In the genomic region with DNA sequence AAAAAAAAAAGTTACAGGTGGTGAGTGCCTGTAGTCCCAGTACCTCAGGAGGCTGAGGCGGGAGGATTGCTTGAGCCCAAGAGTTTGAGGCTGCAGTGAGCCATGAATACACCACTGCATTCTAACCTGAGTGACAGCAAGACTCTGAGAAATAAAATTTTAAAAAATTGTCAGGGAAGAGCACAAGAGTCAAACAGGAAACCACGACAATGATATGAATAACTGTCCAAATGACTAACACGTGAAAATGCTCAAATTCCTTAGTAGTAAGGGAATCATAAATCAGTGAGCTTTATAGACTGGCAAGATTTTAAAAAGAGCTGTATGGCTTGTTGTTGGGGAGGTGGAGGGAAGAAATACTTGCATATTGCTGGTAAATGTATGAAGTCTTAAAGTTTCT, we compare ENCODE assay signal across 27 cellular contexts. TPM values are rescaled to one million over a fixed set of nuclear protein-coding genes. Genes with fewer than 3 reads are reported as not detected.
"Had no signal": no experiment of that assay in that cellular context is flagged by ENCODE, and none has a peak within 500 bp of the region (broad histone marks: within the 10 kb centered on the region; RNA-seq: fewer than 3 reads in every experiment).

No MANE protein-coding gene starts in this region.

- ATAC-seq: activated CD4-positive, alpha-beta T cell treated with anti-CD3 and anti-CD28 coated beads for 36 hours; activated CD8-positive, alpha-beta memory T cell treated with anti-CD3 and anti-CD28 coated beads, Interleukin-2, amount 10 ng/mL, durations not matched to agents 7 days and 5 days; activated CD8-positive, alpha-beta T cell treated with anti-CD3 and anti-CD28 coated beads, Interleukin-2, amount 10 ng/mL, durations not matched to agents 7 days and 5 days; heart left ventricle; mucosa of descending colon; natural killer cell treated with Interleukin-12 subunit alpha and Interleukin-12 subunit beta and Interleukin-15 and Interleukin-18, amount 100 ng/mL, for 72 hours; T-helper 17 cell had no signal

- H3K9me3 ChIP-seq: testis had no signal

- H3K4me1 ChIP-seq: heart left ventricle, left ventricle myocardium inferior, right atrium auricular region, testis, transverse colon had no signal

- H3K27me3 ChIP-seq: right atrium auricular region, testis had no signal

- H3K4me3 ChIP-seq: coronary artery, dorsolateral prefrontal cortex, heart left ventricle, left ventricle myocardium inferior, lung, mucosa of descending colon, right atrium auricular region, spleen, testis, transverse colon had no signal

- DNase-seq: activated CD4-positive, alpha-beta T cell treated with anti-CD3 and anti-CD28 coated beads for 36 hours; activated CD4-positive, CD25-positive, alpha-beta regulatory T cell; activated CD8-positive, alpha-beta memory T cell treated with anti-CD3 and anti-CD28 coated beads, Interleukin-2, amount 10 ng/mL, durations not matched to agents 7 days and 5 days; activated CD8-positive, alpha-beta T cell treated with anti-CD3 and anti-CD28 coated beads, Interleukin-2, amount 10 ng/mL, durations not matched to agents 7 days and 5 days; activated T-cell treated with anti-CD3 and anti-CD28 coated beads, Interleukin-2, amount 50 U/mL, for 48 hours; anterior cingulate cortex; dorsolateral prefrontal cortex; effector memory CD4-positive, alpha-beta T cell; foreskin fibroblast; heart left ventricle; left ventricle myocardium inferior; mucosa of descending colon; spleen; stimulated activated naive CD4-positive, alpha-beta T cell treated with Interleukin-2 at 50 U/mL for 16 hours; T-helper 17 cell; T1000; testis; transverse colon had no signal

- H3K36me3 ChIP-seq: heart left ventricle, left ventricle myocardium inferior, right atrium auricular region, spleen, transverse colon had no signal

- H3K27ac ChIP-seq: coronary artery, dorsolateral prefrontal cortex, heart left ventricle, left ventricle myocardium inferior, right atrium auricular region, spleen, testis, transverse colon had no signal

RNA-seq across cellular contexts. Expression of gene ASPG, which starts 12.9 kb away (rescaled TPM):
- total RNA-seq: activated CD4-positive, alpha-beta T cell treated with anti-CD3 and anti-CD28 coated beads for 36 hours; activated CD8-positive, alpha-beta memory T cell treated with anti-CD3 and anti-CD28 coated beads, Interleukin-2, amount 10 ng/mL, durations not matched to agents 7 days and 5 days; activated CD8-positive, alpha-beta T cell treated with anti-CD3 and anti-CD28 coated beads, Interleukin-2, amount 10 ng/mL, durations not matched to agents 7 days and 5 days; activated T-helper 2 cell treated with anti-CD3 and anti-CD28 coated beads, Interferon-gamma antibody, Interleukin-2, Interleukin-4, amounts not matched to agents 10 μg/mL and 5 μg/mL and 100 μg/mL, durations not matched to agents 14 hours and 24 hours and 36 hours; epithelial cell of proximal tubule; fibroblast of lung; myocyte; natural killer cell treated with Interleukin-12 subunit alpha and Interleukin-12 subunit beta and Interleukin-15 and Interleukin-18, amount 100 ng/mL, for 72 hours; pulmonary artery endothelial cell; T-helper 17 cell had no signal
- polyA plus RNA-seq: fibroblast of lung had no signal
